In the genomic region with DNA sequence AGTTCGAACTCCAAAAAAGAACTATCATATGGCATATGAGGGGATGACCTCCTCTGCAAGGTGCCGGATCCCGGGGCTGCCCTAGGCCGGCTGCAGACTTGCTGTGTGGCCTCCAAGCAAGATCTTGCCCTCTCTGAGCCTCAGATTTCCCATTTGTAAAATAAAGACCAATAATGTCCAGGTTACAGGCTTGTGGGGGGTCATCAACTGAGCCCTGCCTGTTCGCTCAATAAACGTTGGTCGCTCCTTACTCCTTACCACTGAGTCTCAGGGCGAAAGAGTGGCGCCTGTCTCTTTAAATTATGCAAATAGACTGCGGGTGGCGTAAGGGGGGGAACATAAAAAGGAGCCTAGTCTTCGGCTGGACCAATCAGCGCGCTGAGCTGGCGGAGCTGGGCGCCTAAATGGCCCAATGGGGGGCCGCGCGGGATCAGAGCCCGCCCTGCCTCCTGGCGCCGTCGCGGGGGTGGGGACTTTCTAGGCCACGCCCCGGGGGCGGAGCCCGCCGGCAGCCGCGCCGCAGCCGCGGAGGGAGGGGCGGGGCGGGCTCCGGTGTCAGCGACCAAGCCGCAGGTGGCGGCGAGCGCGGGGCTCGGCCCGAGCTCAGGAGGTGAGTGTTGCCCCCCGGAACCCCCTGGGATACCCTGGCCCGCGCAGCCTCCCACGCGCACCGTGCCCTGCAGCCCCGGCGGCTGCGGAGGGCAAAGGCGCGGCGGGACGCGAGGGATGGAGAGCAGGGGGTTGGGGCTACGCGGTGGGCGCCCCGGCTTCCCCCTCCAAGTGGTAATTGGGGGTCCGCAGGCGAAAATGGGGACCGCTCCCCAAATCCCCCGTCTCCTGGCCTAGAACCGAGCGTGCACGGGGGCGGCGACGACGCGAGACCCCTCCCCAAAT, we compare ENCODE assay signal across 1 cellular context.
TF ChIP-seq lines count a peak whose summit lies in the region.

No MANE protein-coding gene starts in this region.

TF ChIP-seq in HepG2, 621 proteins besides CTCF, POLR2A, EP300 and RAD21 (continued from another document):
- TF ChIP-seq, protein P1, sequence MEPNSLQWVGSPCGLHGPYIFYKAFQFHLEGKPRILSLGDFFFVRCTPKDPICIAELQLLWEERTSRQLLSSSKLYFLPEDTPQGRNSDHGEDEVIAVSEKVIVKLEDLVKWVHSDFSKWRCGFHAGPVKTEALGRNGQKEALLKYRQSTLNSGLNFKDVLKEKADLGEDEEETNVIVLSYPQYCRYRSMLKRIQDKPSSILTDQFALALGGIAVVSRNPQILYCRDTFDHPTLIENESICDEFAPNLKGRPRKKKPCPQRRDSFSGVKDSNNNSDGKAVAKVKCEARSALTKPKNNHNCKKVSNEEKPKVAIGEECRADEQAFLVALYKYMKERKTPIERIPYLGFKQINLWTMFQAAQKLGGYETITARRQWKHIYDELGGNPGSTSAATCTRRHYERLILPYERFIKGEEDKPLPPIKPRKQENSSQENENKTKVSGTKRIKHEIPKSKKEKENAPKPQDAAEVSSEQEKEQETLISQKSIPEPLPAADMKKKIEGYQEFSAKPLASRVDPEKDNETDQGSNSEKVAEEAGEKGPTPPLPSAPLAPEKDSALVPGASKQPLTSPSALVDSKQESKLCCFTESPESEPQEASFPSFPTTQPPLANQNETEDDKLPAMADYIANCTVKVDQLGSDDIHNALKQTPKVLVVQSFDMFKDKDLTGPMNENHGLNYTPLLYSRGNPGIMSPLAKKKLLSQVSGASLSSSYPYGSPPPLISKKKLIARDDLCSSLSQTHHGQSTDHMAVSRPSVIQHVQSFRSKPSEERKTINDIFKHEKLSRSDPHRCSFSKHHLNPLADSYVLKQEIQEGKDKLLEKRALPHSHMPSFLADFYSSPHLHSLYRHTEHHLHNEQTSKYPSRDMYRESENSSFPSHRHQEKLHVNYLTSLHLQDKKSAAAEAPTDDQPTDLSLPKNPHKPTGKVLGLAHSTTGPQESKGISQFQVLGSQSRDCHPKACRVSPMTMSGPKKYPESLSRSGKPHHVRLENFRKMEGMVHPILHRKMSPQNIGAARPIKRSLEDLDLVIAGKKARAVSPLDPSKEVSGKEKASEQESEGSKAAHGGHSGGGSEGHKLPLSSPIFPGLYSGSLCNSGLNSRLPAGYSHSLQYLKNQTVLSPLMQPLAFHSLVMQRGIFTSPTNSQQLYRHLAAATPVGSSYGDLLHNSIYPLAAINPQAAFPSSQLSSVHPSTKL (CRISPR knock-in tag; IDR thresholded peaks at IDR 0.05): no peak
- TF ChIP-seq ZNF777 (CRISPR knock-in tag; IDR thresholded peaks at IDR 0.05): no peak
- TF ChIP-seq MED13 (CRISPR knock-in tag; IDR thresholded peaks at IDR 0.05): no peak
- no peak for TF ChIP-seq FOXP1 (IDR thresholded peaks at IDR 0.05)
- no peak for TF ChIP-seq FOXP1 (CRISPR knock-in tag; IDR thresholded peaks at IDR 0.05)
- TF ChIP-seq GABPA (IDR thresholded peaks at IDR 0.05; ENCODE audit: low read depth, low read length): no peak
- TF ChIP-seq GABPA (CRISPR knock-in tag; IDR thresholded peaks at IDR 0.05; ENCODE audit: low read depth): no peak
- TF ChIP-seq ZSCAN25 (CRISPR knock-in tag; IDR thresholded peaks at IDR 0.05): no peak
- TF ChIP-seq CCAR2 (optimal IDR thresholded peaks at IDR 0.05; ENCODE audit: low read depth, low read length): no peak
- no peak for TF ChIP-seq ELF4 (CRISPR knock-in tag; IDR thresholded peaks at IDR 0.05; ENCODE audit: borderline replicate concordance)
- no peak for TF ChIP-seq ZNF501 (CRISPR knock-in tag; IDR thresholded peaks at IDR 0.05)
- no peak for TF ChIP-seq ZKSCAN1 (IDR thresholded peaks at IDR 0.05; ENCODE audit: low read length)
- TF ChIP-seq, protein P2, sequence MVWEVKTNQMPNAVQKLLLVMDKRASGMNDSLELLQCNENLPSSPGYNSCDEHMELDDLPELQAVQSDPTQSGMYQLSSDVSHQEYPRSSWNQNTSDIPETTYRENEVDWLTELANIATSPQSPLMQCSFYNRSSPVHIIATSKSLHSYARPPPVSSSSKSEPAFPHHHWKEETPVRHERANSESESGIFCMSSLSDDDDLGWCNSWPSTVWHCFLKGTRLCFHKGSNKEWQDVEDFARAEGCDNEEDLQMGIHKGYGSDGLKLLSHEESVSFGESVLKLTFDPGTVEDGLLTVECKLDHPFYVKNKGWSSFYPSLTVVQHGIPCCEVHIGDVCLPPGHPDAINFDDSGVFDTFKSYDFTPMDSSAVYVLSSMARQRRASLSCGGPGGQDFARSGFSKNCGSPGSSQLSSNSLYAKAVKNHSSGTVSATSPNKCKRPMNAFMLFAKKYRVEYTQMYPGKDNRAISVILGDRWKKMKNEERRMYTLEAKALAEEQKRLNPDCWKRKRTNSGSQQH (CRISPR knock-in tag; IDR thresholded peaks at IDR 0.05; ENCODE audit: low read depth): no peak
- TF ChIP-seq ZNF180 (CRISPR knock-in tag; IDR thresholded peaks at IDR 0.05; ENCODE audit: borderline replicate concordance, low read depth): no peak
- TF ChIP-seq ZNF256 (CRISPR knock-in tag; conservative IDR thresholded peaks at IDR 0.05): no peak
- TF ChIP-seq, protein P3, sequence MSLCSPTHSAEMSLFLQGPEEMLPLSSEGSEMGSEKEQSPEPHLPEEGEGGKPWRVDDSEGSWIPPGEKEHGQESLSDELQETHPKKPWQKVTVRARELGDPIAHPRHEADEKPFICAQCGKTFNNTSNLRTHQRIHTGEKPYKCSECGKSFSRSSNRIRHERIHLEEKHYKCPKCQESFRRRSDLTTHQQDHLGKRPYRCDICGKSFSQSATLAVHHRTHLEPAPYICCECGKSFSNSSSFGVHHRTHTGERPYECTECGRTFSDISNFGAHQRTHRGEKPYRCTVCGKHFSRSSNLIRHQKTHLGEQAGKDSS (CRISPR knock-in tag; IDR thresholded peaks at IDR 0.05; ENCODE audit: borderline replicate concordance, low read depth): no peak
- TF ChIP-seq, protein P4, sequence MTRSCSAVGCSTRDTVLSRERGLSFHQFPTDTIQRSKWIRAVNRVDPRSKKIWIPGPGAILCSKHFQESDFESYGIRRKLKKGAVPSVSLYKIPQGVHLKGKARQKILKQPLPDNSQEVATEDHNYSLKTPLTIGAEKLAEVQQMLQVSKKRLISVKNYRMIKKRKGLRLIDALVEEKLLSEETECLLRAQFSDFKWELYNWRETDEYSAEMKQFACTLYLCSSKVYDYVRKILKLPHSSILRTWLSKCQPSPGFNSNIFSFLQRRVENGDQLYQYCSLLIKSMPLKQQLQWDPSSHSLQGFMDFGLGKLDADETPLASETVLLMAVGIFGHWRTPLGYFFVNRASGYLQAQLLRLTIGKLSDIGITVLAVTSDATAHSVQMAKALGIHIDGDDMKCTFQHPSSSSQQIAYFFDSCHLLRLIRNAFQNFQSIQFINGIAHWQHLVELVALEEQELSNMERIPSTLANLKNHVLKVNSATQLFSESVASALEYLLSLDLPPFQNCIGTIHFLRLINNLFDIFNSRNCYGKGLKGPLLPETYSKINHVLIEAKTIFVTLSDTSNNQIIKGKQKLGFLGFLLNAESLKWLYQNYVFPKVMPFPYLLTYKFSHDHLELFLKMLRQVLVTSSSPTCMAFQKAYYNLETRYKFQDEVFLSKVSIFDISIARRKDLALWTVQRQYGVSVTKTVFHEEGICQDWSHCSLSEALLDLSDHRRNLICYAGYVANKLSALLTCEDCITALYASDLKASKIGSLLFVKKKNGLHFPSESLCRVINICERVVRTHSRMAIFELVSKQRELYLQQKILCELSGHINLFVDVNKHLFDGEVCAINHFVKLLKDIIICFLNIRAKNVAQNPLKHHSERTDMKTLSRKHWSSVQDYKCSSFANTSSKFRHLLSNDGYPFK (CRISPR knock-in tag; IDR thresholded peaks at IDR 0.05; ENCODE audit: borderline replicate concordance): no peak
- TF ChIP-seq TAF15 (IDR thresholded peaks at IDR 0.05; ENCODE audit: low read depth, low read length, poor library complexity, severe bottlenecking): no peak
- TF ChIP-seq, protein P5, sequence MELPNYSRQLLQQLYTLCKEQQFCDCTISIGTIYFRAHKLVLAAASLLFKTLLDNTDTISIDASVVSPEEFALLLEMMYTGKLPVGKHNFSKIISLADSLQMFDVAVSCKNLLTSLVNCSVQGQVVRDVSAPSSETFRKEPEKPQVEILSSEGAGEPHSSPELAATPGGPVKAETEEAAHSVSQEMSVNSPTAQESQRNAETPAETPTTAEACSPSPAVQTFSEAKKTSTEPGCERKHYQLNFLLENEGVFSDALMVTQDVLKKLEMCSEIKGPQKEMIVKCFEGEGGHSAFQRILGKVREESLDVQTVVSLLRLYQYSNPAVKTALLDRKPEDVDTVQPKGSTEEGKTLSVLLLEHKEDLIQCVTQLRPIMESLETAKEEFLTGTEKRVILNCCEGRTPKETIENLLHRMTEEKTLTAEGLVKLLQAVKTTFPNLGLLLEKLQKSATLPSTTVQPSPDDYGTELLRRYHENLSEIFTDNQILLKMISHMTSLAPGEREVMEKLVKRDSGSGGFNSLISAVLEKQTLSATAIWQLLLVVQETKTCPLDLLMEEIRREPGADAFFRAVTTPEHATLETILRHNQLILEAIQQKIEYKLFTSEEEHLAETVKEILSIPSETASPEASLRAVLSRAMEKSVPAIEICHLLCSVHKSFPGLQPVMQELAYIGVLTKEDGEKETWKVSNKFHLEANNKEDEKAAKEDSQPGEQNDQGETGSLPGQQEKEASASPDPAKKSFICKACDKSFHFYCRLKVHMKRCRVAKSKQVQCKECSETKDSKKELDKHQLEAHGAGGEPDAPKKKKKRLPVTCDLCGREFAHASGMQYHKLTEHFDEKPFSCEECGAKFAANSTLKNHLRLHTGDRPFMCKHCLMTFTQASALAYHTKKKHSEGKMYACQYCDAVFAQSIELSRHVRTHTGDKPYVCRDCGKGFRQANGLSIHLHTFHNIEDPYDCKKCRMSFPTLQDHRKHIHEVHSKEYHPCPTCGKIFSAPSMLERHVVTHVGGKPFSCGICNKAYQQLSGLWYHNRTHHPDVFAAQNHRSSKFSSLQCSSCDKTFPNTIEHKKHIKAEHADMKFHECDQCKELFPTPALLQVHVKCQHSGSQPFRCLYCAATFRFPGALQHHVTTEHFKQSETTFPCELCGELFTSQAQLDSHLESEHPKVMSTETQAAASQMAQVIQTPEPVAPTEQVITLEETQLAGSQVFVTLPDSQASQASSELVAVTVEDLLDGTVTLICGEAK (IDR thresholded peaks at IDR 0.05): no peak
- TF ChIP-seq, protein P5 (CRISPR knock-in tag; IDR thresholded peaks at IDR 0.05): no peak
- no peak for TF ChIP-seq ZNF20 (CRISPR knock-in tag; IDR thresholded peaks at IDR 0.05)
- TF ChIP-seq CENPT (CRISPR knock-in tag; IDR thresholded peaks at IDR 0.05; ENCODE audit: low read depth): no peak
- TF ChIP-seq, protein P6, sequence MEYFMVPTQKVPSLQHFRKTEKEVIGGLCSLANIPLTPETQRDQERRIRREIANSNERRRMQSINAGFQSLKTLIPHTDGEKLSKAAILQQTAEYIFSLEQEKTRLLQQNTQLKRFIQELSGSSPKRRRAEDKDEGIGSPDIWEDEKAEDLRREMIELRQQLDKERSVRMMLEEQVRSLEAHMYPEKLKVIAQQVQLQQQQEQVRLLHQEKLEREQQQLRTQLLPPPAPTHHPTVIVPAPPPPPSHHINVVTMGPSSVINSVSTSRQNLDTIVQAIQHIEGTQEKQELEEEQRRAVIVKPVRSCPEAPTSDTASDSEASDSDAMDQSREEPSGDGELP (IDR thresholded peaks at IDR 0.05; ENCODE audit: borderline replicate concordance, low read depth): no peak
- no peak for TF ChIP-seq SALL2 (CRISPR knock-in tag; IDR thresholded peaks at IDR 0.05)
- TF ChIP-seq ZFP36 (IDR thresholded peaks at IDR 0.05; ENCODE audit: borderline replicate concordance, low read depth, low read length, partially characterized antibody): peak; percentile 71
- TF ChIP-seq, protein P7, sequence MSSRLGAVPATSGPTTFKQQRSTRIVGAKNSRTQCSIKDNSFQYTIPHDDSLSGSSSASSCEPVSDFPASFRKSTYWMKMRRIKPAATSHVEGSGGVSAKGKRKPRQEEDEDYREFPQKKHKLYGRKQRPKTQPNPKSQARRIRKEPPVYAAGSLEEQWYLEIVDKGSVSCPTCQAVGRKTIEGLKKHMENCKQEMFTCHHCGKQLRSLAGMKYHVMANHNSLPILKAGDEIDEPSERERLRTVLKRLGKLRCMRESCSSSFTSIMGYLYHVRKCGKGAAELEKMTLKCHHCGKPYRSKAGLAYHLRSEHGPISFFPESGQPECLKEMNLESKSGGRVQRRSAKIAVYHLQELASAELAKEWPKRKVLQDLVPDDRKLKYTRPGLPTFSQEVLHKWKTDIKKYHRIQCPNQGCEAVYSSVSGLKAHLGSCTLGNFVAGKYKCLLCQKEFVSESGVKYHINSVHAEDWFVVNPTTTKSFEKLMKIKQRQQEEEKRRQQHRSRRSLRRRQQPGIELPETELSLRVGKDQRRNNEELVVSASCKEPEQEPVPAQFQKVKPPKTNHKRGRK (CRISPR knock-in tag; IDR thresholded peaks at IDR 0.05): no peak
